Comparison of ENCODE assay signal across 20 cellular contexts in genomic region chr13:97354808-97355207, GRCh38.
"Had no signal": no experiment of that assay in that cellular context is flagged by ENCODE, and none has a peak within 500 bp of the region (broad histone marks: within the 10 kb centered on the region; RNA-seq: fewer than 3 reads in every experiment).

No MANE protein-coding gene starts in this region.

- H3K4me3 Mint-ChIP-seq: activated T-cell treated with anti-CD3 and anti-CD28 coated beads, Interleukin-2, amount 50 U/mL, for 72 hours; naive thymus-derived CD4-positive, alpha-beta T cell had no signal

- H3K27me3 Mint-ChIP-seq: naive thymus-derived CD4-positive, alpha-beta T cell had no signal

- ATAC-seq: activated naive CD4-positive, alpha-beta T cell treated with anti-CD3 and anti-CD28 coated beads, Interleukin-2, amount 50 U/mL, for 72 hours; activated T-cell treated with anti-CD3 and anti-CD28 coated beads, Interleukin-2, amount 50 U/mL, for 72 hours; naive thymus-derived CD4-positive, alpha-beta T cell; right lobe of liver had no signal

- H3K9me3 Mint-ChIP-seq: activated naive CD4-positive, alpha-beta T cell treated with anti-CD3 and anti-CD28 coated beads, Interleukin-2, amount 50 U/mL, for 72 hours; activated T-cell treated with anti-CD3 and anti-CD28 coated beads, Interleukin-2, amount 50 U/mL, for 72 hours; naive thymus-derived CD4-positive, alpha-beta T cell had no signal

- H3K27ac ChIP-seq: ovary, right lobe of liver, tibial artery, WERI-Rb-1 had no signal

- H3K27ac Mint-ChIP-seq: activated naive CD4-positive, alpha-beta T cell treated with anti-CD3 and anti-CD28 coated beads, Interleukin-2, amount 50 U/mL, for 72 hours had no signal

- H3K27me3 ChIP-seq: adrenal gland, ovary, right lobe of liver, tibial artery had no signal

- FAIRE-seq: urothelium cell line had no signal

- H3K4me1 Mint-ChIP-seq: naive thymus-derived CD4-positive, alpha-beta T cell had no signal

- H3K4me3 ChIP-seq: adrenal gland, ovary, right lobe of liver, tibial artery had no signal

- DNase-seq: activated CD4-positive, alpha-beta T cell treated with anti-CD3 and anti-CD28 coated beads for 1 hour; activated gamma-delta T cell; activated T-cell treated with anti-CD3 and anti-CD28 coated beads, Interleukin-2, amount 50 U/mL, for 72 hours; adrenal gland; central memory CD4-positive, alpha-beta T cell; cortex of kidney; effector CD4-positive, alpha-beta T cell; head of caudate nucleus; mesendoderm; naive thymus-derived CD4-positive, alpha-beta T cell; ovary; right lobe of liver; small intestine; stimulated activated CD4-positive, alpha-beta T cell treated with anti-CD3 and anti-CD28 coated beads, Interleukin-15, amount 100 ng/mL, for 24 hours; stimulated activated CD4-positive, alpha-beta T cell treated with anti-CD3 and anti-CD28 coated beads, Interleukin-2, amount 100 ng/mL, for 48 hours; T-helper 2 cell; tibial artery; WERI-Rb-1 had no signal

- H3K9me3 ChIP-seq: adrenal gland, ovary, tibial artery had no signal

- H3K36me3 ChIP-seq: ovary had no signal
